ENCODE assay signal across 1 cellular context in genomic region chr12:6230321-6231110, GRCh38.
TF ChIP-seq lines count a peak whose summit lies in the region.

No MANE protein-coding gene starts in this region.

TF ChIP-seq in HepG2, 621 proteins besides CTCF, POLR2A, EP300 and RAD21 (continued from another document and continues in another):
- TF ChIP-seq HNF1B (CRISPR knock-in tag; IDR thresholded peaks at IDR 0.05) (no peak), SSRP1 (CRISPR knock-in tag; IDR thresholded peaks at IDR 0.05) (no peak), HNF1A (IDR thresholded peaks at IDR 0.05; ENCODE audit: low read depth) (no peak), HNF1A (CRISPR knock-in tag; IDR thresholded peaks at IDR 0.05; ENCODE audit: borderline replicate concordance) (peak; percentile 71; the same call in 1 of the 2 replicates), SMC3 (IDR thresholded peaks at IDR 0.05; ENCODE audit: low read length) (no peak), PHF20 (CRISPR knock-in tag; IDR thresholded peaks at IDR 0.05) (no peak), MEIS1 (CRISPR knock-in tag; IDR thresholded peaks at IDR 0.05; ENCODE audit: borderline replicate concordance) (no peak), JDP2 (CRISPR knock-in tag; IDR thresholded peaks at IDR 0.05; ENCODE audit: borderline replicate concordance) (no peak), ZNF383 (CRISPR knock-in tag; IDR thresholded peaks at IDR 0.05; ENCODE audit: borderline replicate concordance) (no peak), ZKSCAN8 (CRISPR knock-in tag; IDR thresholded peaks at IDR 0.05; ENCODE audit: borderline replicate concordance) (0 out of 2 replicates have a peak, but pooled peaks have one; percentile 43), RAD51 (IDR thresholded peaks at IDR 0.05; ENCODE audit: borderline replicate concordance) (peak; percentile 64; the same call in 1 of the 2 replicates), FOXC1 (CRISPR knock-in tag; IDR thresholded peaks at IDR 0.05; ENCODE audit: borderline replicate concordance) (no peak), ZNF549 (CRISPR knock-in tag; IDR thresholded peaks at IDR 0.05) (no peak), ZNF557 (CRISPR knock-in tag; IDR thresholded peaks at IDR 0.05) (no peak), FOXA3 (CRISPR knock-in tag; IDR thresholded peaks at IDR 0.05) (peak; percentile 76), NR3C1 (CRISPR knock-in tag; IDR thresholded peaks at IDR 0.05) (no peak), MLLT10 (CRISPR knock-in tag; IDR thresholded peaks at IDR 0.05) (no peak), PAXIP1 (CRISPR knock-in tag; conservative IDR thresholded peaks at IDR 0.05) (peak; percentile 55), HOXA5 (CRISPR knock-in tag; IDR thresholded peaks at IDR 0.05) (no peak), RBM22 (optimal IDR thresholded peaks at IDR 0.05; ENCODE audit: low read length) (no peak), FOSL2 (CRISPR knock-in tag; IDR thresholded peaks at IDR 0.05) (peak; percentile 68), ZNF432 (CRISPR knock-in tag; IDR thresholded peaks at IDR 0.05; ENCODE audit: borderline replicate concordance) (no peak), ZNF737 (CRISPR knock-in tag; IDR thresholded peaks at IDR 0.05; ENCODE audit: borderline replicate concordance) (no peak), ATF2 (CRISPR knock-in tag; IDR thresholded peaks at IDR 0.05) (peak; percentile 78), ZNF781 (CRISPR knock-in tag; IDR thresholded peaks at IDR 0.05; ENCODE audit: borderline replicate concordance, not compliant biosample characterization) (no peak), ZNF513 (CRISPR knock-in tag; conservative IDR thresholded peaks at IDR 0.05) (no peak), WIZ (CRISPR knock-in tag; IDR thresholded peaks at IDR 0.05) (no peak), ZNF264 (CRISPR knock-in tag; IDR thresholded peaks at IDR 0.05) (no peak), SKI (IDR thresholded peaks at IDR 0.05; ENCODE audit: partially characterized antibody) (no peak), ZNF775 (CRISPR knock-in tag; IDR thresholded peaks at IDR 0.05; ENCODE audit: borderline replicate concordance) (no peak)
- TF ChIP-seq, protein P1, sequence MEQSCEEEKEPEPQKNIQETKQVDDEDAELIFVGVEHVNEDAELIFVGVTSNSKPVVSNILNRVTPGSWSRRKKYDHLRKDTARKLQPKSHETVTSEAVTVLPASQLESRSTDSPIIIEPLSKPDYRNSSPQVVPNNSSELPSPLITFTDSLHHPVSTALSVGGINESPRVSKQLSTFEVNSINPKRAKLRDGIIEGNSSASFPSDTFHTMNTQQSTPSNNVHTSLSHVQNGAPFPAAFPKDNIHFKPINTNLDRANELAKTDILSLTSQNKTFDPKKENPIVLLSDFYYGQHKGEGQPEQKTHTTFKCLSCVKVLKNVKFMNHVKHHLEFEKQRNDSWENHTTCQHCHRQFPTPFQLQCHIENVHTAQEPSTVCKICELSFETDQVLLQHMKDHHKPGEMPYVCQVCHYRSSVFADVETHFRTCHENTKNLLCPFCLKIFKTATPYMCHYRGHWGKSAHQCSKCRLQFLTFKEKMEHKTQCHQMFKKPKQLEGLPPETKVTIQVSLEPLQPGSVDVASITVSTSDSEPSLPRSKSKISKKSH (CRISPR knock-in tag; IDR thresholded peaks at IDR 0.05; ENCODE audit: borderline replicate concordance): peak; percentile 74; the same call in 1 of the 2 replicates
- TF ChIP-seq, protein P2, sequence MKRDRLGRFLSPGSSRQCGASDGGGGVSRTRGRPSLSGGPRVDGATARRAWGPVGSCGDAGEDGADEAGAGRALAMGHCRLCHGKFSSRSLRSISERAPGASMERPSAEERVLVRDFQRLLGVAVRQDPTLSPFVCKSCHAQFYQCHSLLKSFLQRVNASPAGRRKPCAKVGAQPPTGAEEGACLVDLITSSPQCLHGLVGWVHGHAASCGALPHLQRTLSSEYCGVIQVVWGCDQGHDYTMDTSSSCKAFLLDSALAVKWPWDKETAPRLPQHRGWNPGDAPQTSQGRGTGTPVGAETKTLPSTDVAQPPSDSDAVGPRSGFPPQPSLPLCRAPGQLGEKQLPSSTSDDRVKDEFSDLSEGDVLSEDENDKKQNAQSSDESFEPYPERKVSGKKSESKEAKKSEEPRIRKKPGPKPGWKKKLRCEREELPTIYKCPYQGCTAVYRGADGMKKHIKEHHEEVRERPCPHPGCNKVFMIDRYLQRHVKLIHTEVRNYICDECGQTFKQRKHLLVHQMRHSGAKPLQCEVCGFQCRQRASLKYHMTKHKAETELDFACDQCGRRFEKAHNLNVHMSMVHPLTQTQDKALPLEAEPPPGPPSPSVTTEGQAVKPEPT (CRISPR knock-in tag; IDR thresholded peaks at IDR 0.05; ENCODE audit: low read depth): no peak
- TF ChIP-seq, protein P3, sequence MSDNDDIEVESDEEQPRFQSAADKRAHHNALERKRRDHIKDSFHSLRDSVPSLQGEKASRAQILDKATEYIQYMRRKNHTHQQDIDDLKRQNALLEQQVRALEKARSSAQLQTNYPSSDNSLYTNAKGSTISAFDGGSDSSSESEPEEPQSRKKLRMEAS (IDR thresholded peaks at IDR 0.05): peak; percentile 95
- TF ChIP-seq, protein P4, sequence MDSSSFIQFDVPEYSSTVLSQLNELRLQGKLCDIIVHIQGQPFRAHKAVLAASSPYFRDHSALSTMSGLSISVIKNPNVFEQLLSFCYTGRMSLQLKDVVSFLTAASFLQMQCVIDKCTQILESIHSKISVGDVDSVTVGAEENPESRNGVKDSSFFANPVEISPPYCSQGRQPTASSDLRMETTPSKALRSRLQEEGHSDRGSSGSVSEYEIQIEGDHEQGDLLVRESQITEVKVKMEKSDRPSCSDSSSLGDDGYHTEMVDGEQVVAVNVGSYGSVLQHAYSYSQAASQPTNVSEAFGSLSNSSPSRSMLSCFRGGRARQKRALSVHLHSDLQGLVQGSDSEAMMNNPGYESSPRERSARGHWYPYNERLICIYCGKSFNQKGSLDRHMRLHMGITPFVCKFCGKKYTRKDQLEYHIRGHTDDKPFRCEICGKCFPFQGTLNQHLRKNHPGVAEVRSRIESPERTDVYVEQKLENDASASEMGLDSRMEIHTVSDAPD (CRISPR knock-in tag; IDR thresholded peaks at IDR 0.05): 0 out of 2 replicates have a peak, but pooled peaks have one; percentile 54
- TF ChIP-seq, protein P5, sequence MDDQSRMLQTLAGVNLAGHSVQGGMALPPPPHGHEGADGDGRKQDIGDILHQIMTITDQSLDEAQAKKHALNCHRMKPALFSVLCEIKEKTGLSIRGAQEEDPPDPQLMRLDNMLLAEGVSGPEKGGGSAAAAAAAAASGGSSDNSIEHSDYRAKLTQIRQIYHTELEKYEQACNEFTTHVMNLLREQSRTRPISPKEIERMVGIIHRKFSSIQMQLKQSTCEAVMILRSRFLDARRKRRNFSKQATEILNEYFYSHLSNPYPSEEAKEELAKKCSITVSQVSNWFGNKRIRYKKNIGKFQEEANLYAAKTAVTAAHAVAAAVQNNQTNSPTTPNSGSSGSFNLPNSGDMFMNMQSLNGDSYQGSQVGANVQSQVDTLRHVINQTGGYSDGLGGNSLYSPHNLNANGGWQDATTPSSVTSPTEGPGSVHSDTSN (CRISPR knock-in tag; IDR thresholded peaks at IDR 0.05; ENCODE audit: borderline replicate concordance): no peak
